Comparison of ENCODE assay signal across 1 cellular context in the genomic region with DNA sequence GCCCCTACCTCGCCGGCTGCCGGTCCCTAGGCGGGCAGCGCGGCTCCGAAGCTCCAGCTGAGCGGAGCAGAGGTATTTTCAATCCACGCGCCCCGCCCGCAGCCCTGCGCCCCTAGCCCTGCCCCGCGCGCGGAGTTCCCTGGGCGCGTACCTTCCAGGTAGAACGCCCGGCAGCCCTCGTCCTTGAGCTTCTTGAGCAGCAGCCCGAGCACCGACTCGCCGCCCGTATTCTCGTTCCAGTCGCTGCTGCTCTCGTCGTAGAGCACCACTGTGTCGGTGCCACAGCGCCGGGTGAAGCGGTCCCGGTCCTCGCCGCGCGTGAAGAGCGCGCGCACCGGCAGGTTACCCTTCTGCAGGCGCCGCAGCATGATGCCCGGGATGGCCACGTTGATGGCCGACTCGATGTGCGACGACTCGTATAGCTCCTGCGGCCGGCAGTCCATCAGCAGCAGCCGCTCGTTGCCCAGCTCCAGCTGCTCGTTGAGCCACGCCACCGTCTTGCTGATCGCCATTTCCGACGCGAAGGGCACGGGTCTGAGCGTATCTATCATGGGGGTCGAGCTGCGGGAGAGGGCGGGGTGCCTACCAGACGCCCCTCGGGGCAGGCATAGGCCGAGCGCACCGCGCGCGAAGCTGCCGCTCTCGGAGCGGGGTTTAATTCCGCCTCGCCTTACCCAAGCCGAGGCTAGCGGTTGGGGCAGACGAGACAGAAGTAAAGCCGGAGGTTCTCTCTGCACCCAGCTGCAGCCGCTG.
TF ChIP-seq lines count a peak whose summit lies in the region.

No MANE protein-coding gene starts in this region.

TF ChIP-seq in HEK293, 187 proteins besides CTCF, POLR2A, EP300 and RAD21 (continued from another document and continues in another):
- TF ChIP-seq, protein P1, sequence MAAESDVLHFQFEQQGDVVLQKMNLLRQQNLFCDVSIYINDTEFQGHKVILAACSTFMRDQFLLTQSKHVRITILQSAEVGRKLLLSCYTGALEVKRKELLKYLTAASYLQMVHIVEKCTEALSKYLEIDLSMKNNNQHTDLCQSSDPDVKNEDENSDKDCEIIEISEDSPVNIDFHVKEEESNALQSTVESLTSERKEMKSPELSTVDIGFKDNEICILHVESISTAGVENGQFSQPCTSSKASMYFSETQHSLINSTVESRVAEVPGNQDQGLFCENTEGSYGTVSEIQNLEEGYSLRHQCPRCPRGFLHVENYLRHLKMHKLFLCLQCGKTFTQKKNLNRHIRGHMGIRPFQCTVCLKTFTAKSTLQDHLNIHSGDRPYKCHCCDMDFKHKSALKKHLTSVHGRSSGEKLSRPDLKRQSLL (tag by site-specific recombination; IDR thresholded peaks at IDR 0.05) = no peak
- no peak for TF ChIP-seq EGR2 (tag by site-specific recombination; IDR thresholded peaks at IDR 0.05; ENCODE audit: low read depth)
- TF ChIP-seq, protein P2, sequence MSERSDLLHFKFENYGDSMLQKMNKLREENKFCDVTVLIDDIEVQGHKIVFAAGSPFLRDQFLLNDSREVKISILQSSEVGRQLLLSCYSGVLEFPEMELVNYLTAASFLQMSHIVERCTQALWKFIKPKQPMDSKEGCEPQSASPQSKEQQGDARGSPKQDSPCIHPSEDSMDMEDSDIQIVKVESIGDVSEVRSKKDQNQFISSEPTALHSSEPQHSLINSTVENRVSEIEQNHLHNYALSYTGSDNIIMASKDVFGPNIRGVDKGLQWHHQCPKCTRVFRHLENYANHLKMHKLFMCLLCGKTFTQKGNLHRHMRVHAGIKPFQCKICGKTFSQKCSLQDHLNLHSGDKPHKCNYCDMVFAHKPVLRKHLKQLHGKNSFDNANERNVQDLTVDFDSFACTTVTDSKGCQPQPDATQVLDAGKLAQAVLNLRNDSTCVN (tag by site-specific recombination; optimal IDR thresholded peaks at IDR 0.05) = peak; percentile 99
- no peak for TF ChIP-seq FEZF1 (tag by site-specific recombination; IDR thresholded peaks at IDR 0.05)
- TF ChIP-seq, protein P3, sequence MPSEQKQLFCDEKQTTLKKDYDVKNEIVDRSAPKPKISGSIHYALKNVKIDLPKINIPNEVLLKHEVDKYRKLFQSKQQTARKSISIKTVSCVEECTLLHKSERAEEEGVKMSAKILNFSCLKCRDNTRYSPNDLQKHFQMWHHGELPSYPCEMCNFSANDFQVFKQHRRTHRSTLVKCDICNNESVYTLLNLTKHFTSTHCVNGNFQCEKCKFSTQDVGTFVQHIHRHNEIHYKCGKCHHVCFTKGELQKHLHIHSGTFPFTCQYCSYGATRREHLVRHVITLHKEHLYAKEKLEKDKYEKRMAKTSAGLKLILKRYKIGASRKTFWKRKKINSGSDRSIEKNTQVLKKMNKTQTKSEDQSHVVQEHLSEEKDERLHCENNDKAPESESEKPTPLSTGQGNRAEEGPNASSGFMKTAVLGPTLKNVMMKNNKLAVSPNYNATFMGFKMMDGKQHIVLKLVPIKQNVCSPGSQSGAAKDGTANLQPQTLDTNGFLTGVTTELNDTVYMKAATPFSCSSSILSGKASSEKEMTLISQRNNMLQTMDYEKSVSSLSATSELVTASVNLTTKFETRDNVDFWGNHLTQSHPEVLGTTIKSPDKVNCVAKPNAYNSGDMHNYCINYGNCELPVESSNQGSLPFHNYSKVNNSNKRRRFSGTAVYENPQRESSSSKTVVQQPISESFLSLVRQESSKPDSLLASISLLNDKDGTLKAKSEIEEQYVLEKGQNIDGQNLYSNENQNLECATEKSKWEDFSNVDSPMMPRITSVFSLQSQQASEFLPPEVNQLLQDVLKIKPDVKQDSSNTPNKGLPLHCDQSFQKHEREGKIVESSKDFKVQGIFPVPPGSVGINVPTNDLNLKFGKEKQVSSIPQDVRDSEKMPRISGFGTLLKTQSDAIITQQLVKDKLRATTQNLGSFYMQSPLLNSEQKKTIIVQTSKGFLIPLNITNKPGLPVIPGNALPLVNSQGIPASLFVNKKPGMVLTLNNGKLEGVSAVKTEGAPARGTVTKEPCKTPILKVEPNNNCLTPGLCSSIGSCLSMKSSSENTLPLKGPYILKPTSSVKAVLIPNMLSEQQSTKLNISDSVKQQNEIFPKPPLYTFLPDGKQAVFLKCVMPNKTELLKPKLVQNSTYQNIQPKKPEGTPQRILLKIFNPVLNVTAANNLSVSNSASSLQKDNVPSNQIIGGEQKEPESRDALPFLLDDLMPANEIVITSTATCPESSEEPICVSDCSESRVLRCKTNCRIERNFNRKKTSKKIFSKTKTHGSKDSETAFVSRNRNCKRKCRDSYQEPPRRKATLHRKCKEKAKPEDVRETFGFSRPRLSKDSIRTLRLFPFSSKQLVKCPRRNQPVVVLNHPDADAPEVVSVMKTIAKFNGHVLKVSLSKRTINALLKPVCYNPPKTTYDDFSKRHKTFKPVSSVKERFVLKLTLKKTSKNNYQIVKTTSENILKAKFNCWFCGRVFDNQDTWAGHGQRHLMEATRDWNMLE (tag by site-specific recombination; conservative IDR thresholded peaks at IDR 0.05; ENCODE audit: low read depth) = no peak
- no peak for TF ChIP-seq ZNF157 (tag by site-specific recombination; IDR thresholded peaks at IDR 0.05)
- TF ChIP-seq ZNF140 (tag by site-specific recombination; IDR thresholded peaks at IDR 0.05) = no peak
- TF ChIP-seq SP7 (tag by site-specific recombination; IDR thresholded peaks at IDR 0.05) = no peak
- TF ChIP-seq ZFP37 (tag by site-specific recombination; IDR thresholded peaks at IDR 0.05) = 0 out of 2 replicates have a peak, but pooled peaks have one; percentile 50
- no peak for TF ChIP-seq SP3 (tag by site-specific recombination; IDR thresholded peaks at IDR 0.05)
- TF ChIP-seq, protein P4, sequence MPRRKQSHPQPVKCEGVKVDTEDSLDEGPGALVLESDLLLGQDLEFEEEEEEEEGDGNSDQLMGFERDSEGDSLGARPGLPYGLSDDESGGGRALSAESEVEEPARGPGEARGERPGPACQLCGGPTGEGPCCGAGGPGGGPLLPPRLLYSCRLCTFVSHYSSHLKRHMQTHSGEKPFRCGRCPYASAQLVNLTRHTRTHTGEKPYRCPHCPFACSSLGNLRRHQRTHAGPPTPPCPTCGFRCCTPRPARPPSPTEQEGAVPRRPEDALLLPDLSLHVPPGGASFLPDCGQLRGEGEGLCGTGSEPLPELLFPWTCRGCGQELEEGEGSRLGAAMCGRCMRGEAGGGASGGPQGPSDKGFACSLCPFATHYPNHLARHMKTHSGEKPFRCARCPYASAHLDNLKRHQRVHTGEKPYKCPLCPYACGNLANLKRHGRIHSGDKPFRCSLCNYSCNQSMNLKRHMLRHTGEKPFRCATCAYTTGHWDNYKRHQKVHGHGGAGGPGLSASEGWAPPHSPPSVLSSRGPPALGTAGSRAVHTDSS (tag by site-specific recombination; IDR thresholded peaks at IDR 0.05) = no peak
- TF ChIP-seq ZSCAN16 (tag by site-specific recombination; IDR thresholded peaks at IDR 0.05) = no peak
- TF ChIP-seq GLI2 (tag by site-specific recombination; IDR thresholded peaks at IDR 0.05; ENCODE audit: borderline replicate concordance, low read depth) = no peak
- TF ChIP-seq, protein P5, sequence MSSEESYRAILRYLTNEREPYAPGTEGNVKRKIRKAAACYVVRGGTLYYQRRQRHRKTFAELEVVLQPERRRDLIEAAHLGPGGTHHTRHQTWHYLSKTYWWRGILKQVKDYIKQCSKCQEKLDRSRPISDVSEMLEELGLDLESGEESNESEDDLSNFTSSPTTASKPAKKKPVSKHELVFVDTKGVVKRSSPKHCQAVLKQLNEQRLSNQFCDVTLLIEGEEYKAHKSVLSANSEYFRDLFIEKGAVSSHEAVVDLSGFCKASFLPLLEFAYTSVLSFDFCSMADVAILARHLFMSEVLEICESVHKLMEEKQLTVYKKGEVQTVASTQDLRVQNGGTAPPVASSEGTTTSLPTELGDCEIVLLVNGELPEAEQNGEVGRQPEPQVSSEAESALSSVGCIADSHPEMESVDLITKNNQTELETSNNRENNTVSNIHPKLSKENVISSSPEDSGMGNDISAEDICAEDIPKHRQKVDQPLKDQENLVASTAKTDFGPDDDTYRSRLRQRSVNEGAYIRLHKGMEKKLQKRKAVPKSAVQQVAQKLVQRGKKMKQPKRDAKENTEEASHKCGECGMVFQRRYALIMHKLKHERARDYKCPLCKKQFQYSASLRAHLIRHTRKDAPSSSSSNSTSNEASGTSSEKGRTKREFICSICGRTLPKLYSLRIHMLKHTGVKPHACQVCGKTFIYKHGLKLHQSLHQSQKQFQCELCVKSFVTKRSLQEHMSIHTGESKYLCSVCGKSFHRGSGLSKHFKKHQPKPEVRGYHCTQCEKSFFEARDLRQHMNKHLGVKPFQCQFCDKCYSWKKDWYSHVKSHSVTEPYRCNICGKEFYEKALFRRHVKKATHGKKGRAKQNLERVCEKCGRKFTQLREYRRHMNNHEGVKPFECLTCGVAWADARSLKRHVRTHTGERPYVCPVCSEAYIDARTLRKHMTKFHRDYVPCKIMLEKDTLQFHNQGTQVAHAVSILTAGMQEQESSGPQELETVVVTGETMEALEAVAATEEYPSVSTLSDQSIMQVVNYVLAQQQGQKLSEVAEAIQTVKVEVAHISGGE (tag by site-specific recombination; conservative IDR thresholded peaks at IDR 0.05; ENCODE audit: low read depth) = 0 out of 2 replicates have a peak, but pooled peaks have one; percentile 5
- no peak for TF ChIP-seq ZNF114 (tag by site-specific recombination; IDR thresholded peaks at IDR 0.05)
- TF ChIP-seq ZNF350 (tag by site-specific recombination; IDR thresholded peaks at IDR 0.05) = no peak
- peak; percentile 84 for TF ChIP-seq ZBTB48 (tag by site-specific recombination; IDR thresholded peaks at IDR 0.05)
- no peak for TF ChIP-seq ZNF394 (tag by site-specific recombination; IDR thresholded peaks at IDR 0.05; ENCODE audit: borderline replicate concordance)
- TF ChIP-seq ZNF529 (tag by site-specific recombination; IDR thresholded peaks at IDR 0.05; ENCODE audit: insufficient replicate concordance) = no peak
- no peak for TF ChIP-seq MZF1 (tag by site-specific recombination; IDR thresholded peaks at IDR 0.05; ENCODE audit: borderline replicate concordance)
- no peak for TF ChIP-seq MEIS1 (CRISPR knock-in tag; IDR thresholded peaks at IDR 0.05; ENCODE audit: borderline replicate concordance)
- TF ChIP-seq, protein P6, sequence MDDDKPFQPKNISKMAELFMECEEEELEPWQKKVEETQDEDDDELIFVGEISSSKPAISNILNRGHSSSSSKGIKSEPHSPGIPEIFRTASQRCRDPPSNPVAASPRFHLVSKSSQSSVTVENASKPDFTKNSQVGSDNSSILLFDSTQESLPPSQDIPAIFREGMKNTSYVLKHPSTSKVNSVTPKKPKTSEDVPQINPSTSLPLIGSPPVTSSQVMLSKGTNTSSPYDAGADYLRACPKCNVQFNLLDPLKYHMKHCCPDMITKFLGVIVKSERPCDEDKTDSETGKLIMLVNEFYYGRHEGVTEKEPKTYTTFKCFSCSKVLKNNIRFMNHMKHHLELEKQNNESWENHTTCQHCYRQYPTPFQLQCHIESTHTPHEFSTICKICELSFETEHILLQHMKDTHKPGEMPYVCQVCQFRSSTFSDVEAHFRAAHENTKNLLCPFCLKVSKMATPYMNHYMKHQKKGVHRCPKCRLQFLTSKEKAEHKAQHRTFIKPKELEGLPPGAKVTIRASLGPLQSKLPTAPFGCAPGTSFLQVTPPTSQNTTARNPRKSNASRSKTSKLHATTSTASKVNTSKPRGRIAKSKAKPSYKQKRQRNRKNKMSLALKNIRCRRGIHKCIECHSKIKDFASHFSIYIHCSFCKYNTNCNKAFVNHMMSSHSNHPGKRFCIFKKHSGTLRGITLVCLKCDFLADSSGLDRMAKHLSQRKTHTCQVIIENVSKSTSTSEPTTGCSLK (tag by site-specific recombination; IDR thresholded peaks at IDR 0.05) = no peak
- TF ChIP-seq ZBTB8A (tag by site-specific recombination; IDR thresholded peaks at IDR 0.05) = peak; percentile 97
- no peak for TF ChIP-seq ZNF223 (tag by site-specific recombination; IDR thresholded peaks at IDR 0.05)
- no peak for TF ChIP-seq ZNF354C (tag by site-specific recombination; IDR thresholded peaks at IDR 0.05; ENCODE audit: borderline replicate concordance, low read depth)
- TF ChIP-seq, protein P7, sequence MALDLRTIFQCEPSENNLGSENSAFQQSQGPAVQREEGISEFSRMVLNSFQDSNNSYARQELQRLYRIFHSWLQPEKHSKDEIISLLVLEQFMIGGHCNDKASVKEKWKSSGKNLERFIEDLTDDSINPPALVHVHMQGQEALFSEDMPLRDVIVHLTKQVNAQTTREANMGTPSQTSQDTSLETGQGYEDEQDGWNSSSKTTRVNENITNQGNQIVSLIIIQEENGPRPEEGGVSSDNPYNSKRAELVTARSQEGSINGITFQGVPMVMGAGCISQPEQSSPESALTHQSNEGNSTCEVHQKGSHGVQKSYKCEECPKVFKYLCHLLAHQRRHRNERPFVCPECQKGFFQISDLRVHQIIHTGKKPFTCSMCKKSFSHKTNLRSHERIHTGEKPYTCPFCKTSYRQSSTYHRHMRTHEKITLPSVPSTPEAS (tag by site-specific recombination; IDR thresholded peaks at IDR 0.05) = no peak
- no peak for TF ChIP-seq ZNF707 (tag by site-specific recombination; IDR thresholded peaks at IDR 0.05)
- no peak for TF ChIP-seq ZNF133 (tag by site-specific recombination; IDR thresholded peaks at IDR 0.05)
- no peak for TF ChIP-seq ZNF561 (tag by site-specific recombination; IDR thresholded peaks at IDR 0.05; ENCODE audit: borderline replicate concordance)
- TF ChIP-seq ZNF521 (tag by site-specific recombination; IDR thresholded peaks at IDR 0.05) = no peak
- TF ChIP-seq ZNF202 (tag by site-specific recombination; IDR thresholded peaks at IDR 0.05; ENCODE audit: borderline replicate concordance) = no peak
- TF ChIP-seq ZNF747 (tag by site-specific recombination; IDR thresholded peaks at IDR 0.05) = no peak
- TF ChIP-seq YY2 (tag by site-specific recombination; IDR thresholded peaks at IDR 0.05) = peak; percentile 73
- TF ChIP-seq, protein P8, sequence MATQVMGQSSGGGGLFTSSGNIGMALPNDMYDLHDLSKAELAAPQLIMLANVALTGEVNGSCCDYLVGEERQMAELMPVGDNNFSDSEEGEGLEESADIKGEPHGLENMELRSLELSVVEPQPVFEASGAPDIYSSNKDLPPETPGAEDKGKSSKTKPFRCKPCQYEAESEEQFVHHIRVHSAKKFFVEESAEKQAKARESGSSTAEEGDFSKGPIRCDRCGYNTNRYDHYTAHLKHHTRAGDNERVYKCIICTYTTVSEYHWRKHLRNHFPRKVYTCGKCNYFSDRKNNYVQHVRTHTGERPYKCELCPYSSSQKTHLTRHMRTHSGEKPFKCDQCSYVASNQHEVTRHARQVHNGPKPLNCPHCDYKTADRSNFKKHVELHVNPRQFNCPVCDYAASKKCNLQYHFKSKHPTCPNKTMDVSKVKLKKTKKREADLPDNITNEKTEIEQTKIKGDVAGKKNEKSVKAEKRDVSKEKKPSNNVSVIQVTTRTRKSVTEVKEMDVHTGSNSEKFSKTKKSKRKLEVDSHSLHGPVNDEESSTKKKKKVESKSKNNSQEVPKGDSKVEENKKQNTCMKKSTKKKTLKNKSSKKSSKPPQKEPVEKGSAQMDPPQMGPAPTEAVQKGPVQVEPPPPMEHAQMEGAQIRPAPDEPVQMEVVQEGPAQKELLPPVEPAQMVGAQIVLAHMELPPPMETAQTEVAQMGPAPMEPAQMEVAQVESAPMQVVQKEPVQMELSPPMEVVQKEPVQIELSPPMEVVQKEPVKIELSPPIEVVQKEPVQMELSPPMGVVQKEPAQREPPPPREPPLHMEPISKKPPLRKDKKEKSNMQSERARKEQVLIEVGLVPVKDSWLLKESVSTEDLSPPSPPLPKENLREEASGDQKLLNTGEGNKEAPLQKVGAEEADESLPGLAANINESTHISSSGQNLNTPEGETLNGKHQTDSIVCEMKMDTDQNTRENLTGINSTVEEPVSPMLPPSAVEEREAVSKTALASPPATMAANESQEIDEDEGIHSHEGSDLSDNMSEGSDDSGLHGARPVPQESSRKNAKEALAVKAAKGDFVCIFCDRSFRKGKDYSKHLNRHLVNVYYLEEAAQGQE (tag by site-specific recombination; IDR thresholded peaks at IDR 0.05) = 0 out of 2 replicates have a peak, but pooled peaks have one; percentile 22
